26 cellular contexts compared by ENCODE assay signal in genomic region chr9:126423709-126424185, GRCh38.
DNase-seq lines count a peak whose midpoint lies in the region; FAIRE-seq and TF ChIP-seq lines count a peak whose summit lies in the region.
"Had no signal": no experiment of that assay in that cellular context is flagged by ENCODE, and none has a peak within 500 bp of the region (broad histone marks: within the 10 kb centered on the region; RNA-seq: fewer than 3 reads in every experiment).

No MANE protein-coding gene starts in this region.

- H3K4me3 Mint-ChIP-seq in activated CD4-positive, alpha-beta T cell treated with anti-CD3 and anti-CD28 coated beads, Interleukin-2, amount 10 ng/mL, durations not matched to agents 7 days and 5 days = no peak overlapping the region
- H3K4me3 Mint-ChIP-seq: nephron progenitor cell; stimulated activated naive CD8-positive, alpha-beta T cell treated with anti-CD3 and anti-CD28 coated beads, Interleukin-15, Interleukin-2, amounts not matched to agents 100 ng/mL and 50 ng/mL, for 24 hours had no signal

- H3K4me1 Mint-ChIP-seq in activated CD4-positive, alpha-beta T cell treated with anti-CD3 and anti-CD28 coated beads, Interleukin-2, amount 10 ng/mL, durations not matched to agents 7 days and 5 days = peaks cover 40% of the 10 kb centered on the region

- CTCF ChIA-PET in activated CD4-positive, alpha-beta T cell treated with anti-CD3 and anti-CD28 coated beads, Interleukin-2, amount 10 ng/mL, durations not matched to agents 7 days and 5 days (lab: Charles Lee) = interaction anchor here (1.0 to 1.5 kb wide), 3 partner anchors 13 to 49 kb away, joined by 3 to 6 read pairs (median 4); no protein-coding TSS in a partner anchor

- peak overlapping the region; percentile 48 for H3K27ac Mint-ChIP-seq in activated CD4-positive, alpha-beta T cell treated with anti-CD3 and anti-CD28 coated beads, Interleukin-2, amount 10 ng/mL, durations not matched to agents 7 days and 5 days
- H3K27ac Mint-ChIP-seq: activated naive CD4-positive, alpha-beta T cell treated with anti-CD3 and anti-CD28 coated beads, Interleukin-2, amount 50 U/mL, for 72 hours; nephron progenitor cell; stimulated activated naive CD8-positive, alpha-beta T cell treated with anti-CD3 and anti-CD28 coated beads, Interleukin-15, Interleukin-2, amounts not matched to agents 100 ng/mL and 50 ng/mL, for 24 hours had no signal

- no peaks in the 10 kb centered on the region for H3K9me3 Mint-ChIP-seq in activated CD4-positive, alpha-beta T cell treated with anti-CD3 and anti-CD28 coated beads, Interleukin-2, amount 10 ng/mL, durations not matched to agents 7 days and 5 days
- H3K9me3 Mint-ChIP-seq: activated naive CD4-positive, alpha-beta T cell treated with anti-CD3 and anti-CD28 coated beads, Interleukin-2, amount 50 U/mL, for 72 hours; nephron progenitor cell; stimulated activated naive CD8-positive, alpha-beta T cell treated with anti-CD3 and anti-CD28 coated beads, Interleukin-15, Interleukin-2, amounts not matched to agents 100 ng/mL and 50 ng/mL, for 24 hours had no signal

- H3K27me3 Mint-ChIP-seq in activated CD4-positive, alpha-beta T cell treated with anti-CD3 and anti-CD28 coated beads, Interleukin-2, amount 10 ng/mL, durations not matched to agents 7 days and 5 days = no peaks in the 10 kb centered on the region
- H3K27me3 Mint-ChIP-seq: stimulated activated naive CD8-positive, alpha-beta T cell treated with anti-CD3 and anti-CD28 coated beads, Interleukin-15, Interleukin-2, amounts not matched to agents 100 ng/mL and 50 ng/mL, for 24 hours had no signal

- no peak for TF ChIP-seq CTCF in bronchial epithelial cell (IDR thresholded peaks at IDR 0.05; ENCODE audit: insufficient read depth, low read length, severe bottlenecking)

- FAIRE-seq in bronchial epithelial cell (lab: Jason Lieb, UNC) = no peak
- FAIRE-seq: endometrium, GM12891, H54, islet of Langerhans, K562 had no signal

- POLR2A ChIA-PET in activated CD4-positive, alpha-beta T cell treated with anti-CD3 and anti-CD28 coated beads, Interleukin-2, amount 10 ng/mL, durations not matched to agents 7 days and 5 days (lab: Charles Lee) = no interaction called here

- no peak for DNase-seq in activated CD4-positive, alpha-beta T cell treated with anti-CD3 and anti-CD28 coated beads, Interleukin-2, amount 10 ng/mL, durations not matched to agents 7 days and 5 days
- DNase-seq in activated CD4-positive, alpha-beta T cell treated with anti-CD3 and anti-CD28 coated beads for 4 hours = no peak
- DNase-seq in HUDEP-2 (lab: John Stamatoyannopoulos, UW; ENCODE audit: unreplicated experiment in 76 of 76) (peak in 62 of 76 experiments; percentile 5 to 77 (median 44)), bronchial epithelial cell (ENCODE audit: low read depth) (peak; percentile 26), NCI-H1436 treated with DMSO at 0.1 percent for 48 hours (lab: John Stamatoyannopoulos, UW) (no peak), Kasumi-1 (lab: John Stamatoyannopoulos, UW) (no peak), NCI-H146 (lab: John Stamatoyannopoulos, UW) (no peak)
- DNase-seq in stimulated activated CD8-positive, alpha-beta memory T cell treated with anti-CD3 and anti-CD28 coated beads, Interleukin-4, amount 100 ng/mL, for 48 hours = peak; percentile 19
- DNase-seq: 8988T; activated CD8-positive, alpha-beta memory T cell treated with anti-CD3 and anti-CD28 coated beads, Interleukin-2, amount 50 U/mL, for 4 hours; body of pancreas; Caco-2; cortex of kidney; lower lobe of right lung; MV-4-11; nephron progenitor cell; sigmoid colon; stimulated activated CD4-positive, alpha-beta T cell treated with anti-CD3 and anti-CD28 coated beads, Interleukin-15, amount 100 ng/mL, for 24 hours; transverse colon had no signal

- H3K4me3 ChIP-seq in bronchial epithelial cell (ENCODE audit: low read depth, low read length) = no peak overlapping the region
- H3K4me3 ChIP-seq: body of pancreas, K562, lower lobe of right lung, sigmoid colon, transverse colon had no signal

- no peaks in the 10 kb centered on the region for H3K36me3 ChIP-seq in bronchial epithelial cell (ENCODE audit: control insufficient read depth, insufficient read depth, low read length)
- H3K36me3 ChIP-seq: transverse colon had no signal

- peaks cover 4% of the 10 kb centered on the region for H3K36me3 Mint-ChIP-seq in activated CD4-positive, alpha-beta T cell treated with anti-CD3 and anti-CD28 coated beads, Interleukin-2, amount 10 ng/mL, durations not matched to agents 7 days and 5 days (ENCODE audit: low read depth)
- H3K36me3 Mint-ChIP-seq: activated naive CD4-positive, alpha-beta T cell treated with anti-CD3 and anti-CD28 coated beads, Interleukin-2, amount 50 U/mL, for 72 hours had no signal

- H3K27me3 ChIP-seq in bronchial epithelial cell (ENCODE audit: control insufficient read depth, insufficient read depth, low read length) = no peaks in the 10 kb centered on the region
- H3K27me3 ChIP-seq: body of pancreas, sigmoid colon, transverse colon had no signal

Comparison
In these comparisons a context has a peak if more than half of its experiments do, and no peak if none do; other contexts are left out.
1. DNase-seq: peak in HUDEP-2 (62 of 76), bronchial epithelial cell (single experiment) and stimulated activated CD8-positive, alpha-beta memory T cell treated with anti-CD3 and anti-CD28 coated beads, Interleukin-4, amount 100 ng/mL, for 48 hours (single experiment); none in activated CD4-positive, alpha-beta T cell treated with anti-CD3 and anti-CD28 coated beads, Interleukin-2, amount 10 ng/mL, durations not matched to agents 7 days and 5 days (single experiment), activated CD4-positive, alpha-beta T cell treated with anti-CD3 and anti-CD28 coated beads for 4 hours (0 of 2), NCI-H1436 treated with DMSO at 0.1 percent for 48 hours (single experiment), Kasumi-1 (0 of 2) and NCI-H146 (single experiment).